ENCODE assay signal across 8 cellular contexts in the genomic region with DNA sequence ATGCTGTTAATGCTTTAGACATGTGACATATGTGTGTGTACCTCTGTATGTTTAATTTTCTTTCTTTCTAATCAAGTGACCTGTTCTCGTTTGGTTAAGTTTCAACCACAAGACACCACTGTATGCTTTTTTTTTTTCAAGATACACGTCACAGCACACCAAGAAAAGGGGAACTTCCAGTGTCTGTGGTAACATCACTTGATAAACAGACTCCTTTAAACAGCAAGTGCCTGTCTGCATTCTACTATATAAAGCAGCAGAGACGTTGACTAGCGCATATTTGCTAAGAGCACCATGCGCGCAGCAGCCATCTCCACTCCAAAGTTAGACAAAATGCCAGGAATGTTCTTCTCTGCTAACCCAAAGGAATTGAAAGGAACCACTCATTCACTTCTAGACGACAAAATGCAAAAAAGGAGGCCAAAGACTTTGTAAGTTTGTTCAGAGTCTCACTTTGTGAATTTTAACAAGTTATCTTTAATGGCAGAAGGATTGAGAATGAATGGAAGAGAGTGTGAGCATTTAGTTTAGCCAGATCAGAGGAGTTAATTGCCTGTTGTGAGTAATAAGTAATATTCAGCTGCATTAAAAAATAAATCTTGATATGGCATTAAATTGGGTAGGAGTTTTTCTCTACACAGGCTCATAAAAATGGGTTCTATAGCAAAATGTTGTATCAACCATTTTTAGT. TPM values are rescaled to one million over a fixed set of nuclear protein-coding genes. Genes with fewer than 3 reads are reported as not detected.
DNase-seq lines count a peak whose midpoint lies in the region; ATAC-seq, FAIRE-seq and TF ChIP-seq lines count a peak whose summit lies in the region.

Gene RGS1, plus strand, starts transcription at position 275 of the 691 bp plus-strand sequence. Its CDS starts 20 bp downstream, at position 295.

- DNase-seq in activated naive CD4-positive, alpha-beta T cell treated with anti-CD3 and anti-CD28 coated beads for 36 hours, result peak; percentile 38
- DNase-seq in mucosa of descending colon (peak; percentile 46 to 62 (median 59)), tibial artery (peak; percentile 46 to 66), frontal cortex (ENCODE audit: low spot score in 2 of 2) (no peak), NCI-H2196 (lab: John Stamatoyannopoulos, UW; ENCODE audit: unreplicated experiment) (no peak)

- H3K4me3 Mint-ChIP-seq in activated naive CD4-positive, alpha-beta T cell treated with anti-CD3 and anti-CD28 coated beads for 36 hours, result peak within 1 kb of the TSS; percentile 67

- H3K4me1 Mint-ChIP-seq in activated naive CD4-positive, alpha-beta T cell treated with anti-CD3 and anti-CD28 coated beads for 36 hours (ENCODE audit: low read depth), result peaks cover 64% of the 10 kb centered on the region

- H3K27ac ChIP-seq in tibial artery, result no peak within 1 kb of the TSS

- TF ChIP-seq CTCF in mucosa of descending colon (IDR thresholded peaks at IDR 0.05) (no peak), tibial artery (IDR thresholded peaks at IDR 0.05) (no peak)

- H3K9me3 ChIP-seq in mucosa of descending colon, result no peaks in the 10 kb centered on the region
- peaks cover 0 to under 1% (median 0%) of the 10 kb centered on the region in 3 donors for H3K9me3 ChIP-seq in tibial artery

- TF ChIP-seq POLR2A in Raji (IDR thresholded peaks at IDR 0.05; ENCODE audit: insufficient read depth, low read depth, low read length), result peak; percentile 67

- FAIRE-seq in frontal cortex (lab: Jason Lieb, UNC), result no peak

- H3K4me3 ChIP-seq in mucosa of descending colon (no peak within 1 kb of the TSS), tibial artery (peak within 1 kb of the TSS; percentile 7)

- H3K4me1 ChIP-seq in mucosa of descending colon (ENCODE audit: low read depth) (no peaks in the 10 kb centered on the region), tibial artery (peaks cover 0 to 8% (median 0%) of the 10 kb centered on the region in 4 donors)

- peak within 1 kb of the TSS; percentile 73 for H3K27ac Mint-ChIP-seq in activated naive CD4-positive, alpha-beta T cell treated with anti-CD3 and anti-CD28 coated beads for 36 hours

- peaks cover 1% of the 10 kb centered on the region for H3K9me3 Mint-ChIP-seq in activated naive CD4-positive, alpha-beta T cell treated with anti-CD3 and anti-CD28 coated beads for 36 hours

- no peaks in the 10 kb centered on the region for H3K36me3 Mint-ChIP-seq in activated naive CD4-positive, alpha-beta T cell treated with anti-CD3 and anti-CD28 coated beads for 36 hours (ENCODE audit: low read depth)

- intact Hi-C loops in activated naive CD4-positive, alpha-beta T cell treated with anti-CD3 and anti-CD28 coated beads for 36 hours (cut with micrococcal nuclease), result loop anchor here (1.0 to 5.0 kb wide), 7 partner anchors 9 to 482 kb away; partner anchors contain the start of genes RO60 and UCHL5
- intact Hi-C loops in mucosa of descending colon (cut with DNase I, micrococcal nuclease) (no loop called here), tibial artery (cut with DNase I; ENCODE audit: low total_unique reads) (no loop called here)

- CTCF ChIA-PET in activated naive CD4-positive, alpha-beta T cell treated with anti-CD3 and anti-CD28 coated beads for 36 hours (lab: Charles Lee), result no interaction called here

- peak; percentile 81 for ATAC-seq in GM18511 (IDR thresholded peaks at IDR 0.05; ENCODE audit: unreplicated experiment)
- ATAC-seq in HG02840 (IDR thresholded peaks at IDR 0.05; ENCODE audit: low FRiP score, unreplicated experiment), result peak; percentile 83
- peak; percentile 87 for ATAC-seq in mucosa of descending colon

- H3K27me3 ChIP-seq in tibial artery, result no peaks in the 10 kb centered on the region

- H3K36me3 ChIP-seq in mucosa of descending colon (ENCODE audit: low read depth), result peaks cover 5% of the 10 kb centered on the region
- no peaks in the 10 kb centered on the region for H3K36me3 ChIP-seq in tibial artery

- H3K27me3 Mint-ChIP-seq in activated naive CD4-positive, alpha-beta T cell treated with anti-CD3 and anti-CD28 coated beads for 36 hours (ENCODE audit: low read depth), result no peaks in the 10 kb centered on the region

RNA-seq across cellular contexts. Expression of gene RGS1, which starts in this region (rescaled TPM):
- total RNA-seq in activated naive CD4-positive, alpha-beta T cell treated with anti-CD3 and anti-CD28 coated beads for 36 hours, result 1 to 10 TPM; 4.4 to 6.0 TPM
- total RNA-seq in mucosa of descending colon, result 10 to 100 TPM in 2 of 3 donors, 1 to 10 TPM in 1; 8.9 to 82.0 (median 20.6) TPM
- 6.5 TPM for total RNA-seq in frontal cortex

Comparison
In these comparisons a context has a peak if more than half of its experiments do, and no peak if none do; other contexts are left out.
1. DNase-seq: peak in activated naive CD4-positive, alpha-beta T cell treated with anti-CD3 and anti-CD28 coated beads for 36 hours (single experiment), mucosa of descending colon (3 of 3) and tibial artery (2 of 2); none in frontal cortex (0 of 2) and NCI-H2196 (single experiment).
2. Peak in every context shown above with its lines, with median percentiles within 50 percentile points of each other: ATAC-seq.